In genomic region chr14:74239848-74240793, GRCh38 we compare ENCODE assay signal across 1 cellular context.
TF ChIP-seq lines count a peak whose summit lies in the region.

No MANE protein-coding gene starts in this region.

TF ChIP-seq in IMR-90, 13 proteins besides CTCF, POLR2A, EP300 and RAD21 (continued from another document):
- TF ChIP-seq ELK1 (IDR thresholded peaks at IDR 0.05; ENCODE audit: borderline replicate concordance, low read depth, low read length) (no peak), MXI1 (IDR thresholded peaks at IDR 0.05; ENCODE audit: borderline replicate concordance, low read depth, low read length) (no peak), MAZ (IDR thresholded peaks at IDR 0.05; ENCODE audit: borderline replicate concordance, low read depth, low read length) (no peak), RCOR1 (IDR thresholded peaks at IDR 0.05; ENCODE audit: insufficient replicate concordance, low read length) (no peak), CHD1 (IDR thresholded peaks at IDR 0.05; ENCODE audit: low read depth, low read length) (no peak), FOS (IDR thresholded peaks at IDR 0.05; ENCODE audit: low read depth, low read length) (no peak), SMC3 (IDR thresholded peaks at IDR 0.05; ENCODE audit: low read depth, low read length) (no peak), NFE2L2 (IDR thresholded peaks at IDR 0.05; ENCODE audit: low read depth, low read length) (no peak), MAFK (IDR thresholded peaks at IDR 0.05; ENCODE audit: low read depth, low read length) (no peak), CEBPB (IDR thresholded peaks at IDR 0.05; ENCODE audit: low read depth, low read length) (no peak), RFX5 (IDR thresholded peaks at IDR 0.05; ENCODE audit: low read depth, low read length) (no peak), BHLHE40 (IDR thresholded peaks at IDR 0.05; ENCODE audit: low read depth, low read length) (no peak)
